ENCODE assay signal across 8 cellular contexts in the genomic region with DNA sequence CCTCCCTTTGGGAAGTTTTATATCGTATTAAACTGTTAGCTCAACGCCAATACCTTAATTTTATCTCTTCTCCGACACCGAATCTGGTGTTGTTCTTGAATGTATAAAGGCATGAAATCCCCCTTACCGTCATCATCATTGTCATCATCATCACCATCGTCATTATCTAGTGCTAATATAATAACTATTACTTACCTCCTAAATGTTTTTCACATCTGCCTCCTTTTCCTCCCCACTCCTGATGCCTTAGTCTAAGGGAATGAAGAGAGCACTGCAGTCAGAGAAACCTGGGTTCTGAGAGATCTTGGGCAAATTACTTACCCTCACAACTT. TPM values are rescaled to one million over a fixed set of nuclear protein-coding genes. Genes with fewer than 3 reads are reported as not detected.
DNase-seq lines count a peak whose midpoint lies in the region; ATAC-seq and TF ChIP-seq lines count a peak whose summit lies in the region.

No MANE protein-coding gene starts in this region.

- H3K27me3 Mint-ChIP-seq in T-helper 2 cell treated with Interferon-gamma antibody and Interleukin-4, amounts not matched to agents 5 μg/mL and 100 μg/mL, for 36 hours (ENCODE audit: low read depth): no peaks in the 10 kb centered on the region

- H3K27ac Mint-ChIP-seq in T-helper 2 cell treated with Interferon-gamma antibody and Interleukin-4, amounts not matched to agents 5 μg/mL and 100 μg/mL, for 36 hours: peak overlapping the region; percentile 84

- H3K27me3 ChIP-seq in Panc1 (ENCODE audit: control insufficient read depth, insufficient read depth, low read length): no peaks in the 10 kb centered on the region; the same call in 1 of the 2 replicates

- ATAC-seq in Panc1 (peak; percentile 1; the same call in 1 of the 2 replicates), HG03139 (IDR thresholded peaks at IDR 0.05; ENCODE audit: unreplicated experiment) (no peak)

- H3K9me3 Mint-ChIP-seq in T-helper 2 cell treated with Interferon-gamma antibody and Interleukin-4, amounts not matched to agents 5 μg/mL and 100 μg/mL, for 36 hours: no peaks in the 10 kb centered on the region

- peaks cover 18% of the 10 kb centered on the region for H3K36me3 ChIP-seq in Panc1 (ENCODE audit: control insufficient read depth, insufficient read depth, low read length)

- BruUV-seq in Panc1 (replicated peaks; lab: Mats Ljungman, UMichigan): no TSS peak

- CTCF ChIA-PET in Panc1 (lab: Charles Lee): no interaction called here

- H3K4me1 ChIP-seq in Panc1 (ENCODE audit: control insufficient read depth, insufficient read depth, low read length): peaks cover 34% of the 10 kb centered on the region

- DNase-seq in T-helper 2 cell treated with Interferon-gamma antibody and Interleukin-4, amounts not matched to agents 5 μg/mL and 100 μg/mL, for 36 hours (ENCODE audit: low spot score): no peak
- DNase-seq in T-helper 2 cell: no peak
- no peak for DNase-seq in Panc1 (ENCODE audit: low read depth, low spot score)
- peak; percentile 17 for DNase-seq in fibroblast of the aortic adventitia (ENCODE audit: low read depth)
- no peak for DNase-seq in CD1c-positive myeloid dendritic cell (ENCODE audit: extremely low spot score)
- no peak for DNase-seq in D341Med (ENCODE audit: low spot score)

- H3K4me3 ChIP-seq in Panc1 (ENCODE audit: low read depth in 2 of 2, low read length in 2 of 2): peak overlapping the region; percentile 48 to 71
- H3K4me3 ChIP-seq in fibroblast of the aortic adventitia (ENCODE audit: low read depth, low read length): peak overlapping the region; percentile 66
- H3K4me3 ChIP-seq in skin epidermis: peak overlapping the region; percentile 20 to 100 (median 97)

- in situ Hi-C loops in Panc1 (cut with HindIII; ENCODE audit: low pct_unique_long_range_greater_than_20kb, low sequenced_read_pairs): no loop called here

- TF ChIP-seq CTCF in Panc1 (IDR thresholded peaks at IDR 0.05): no peak
- TF ChIP-seq CTCF in fibroblast of the aortic adventitia (IDR thresholded peaks at IDR 0.05; ENCODE audit: insufficient read depth, low read length): no peak

- POLR2A ChIA-PET in Panc1 (lab: Charles Lee): no interaction called here

- no peaks in the 10 kb centered on the region for H3K9me3 ChIP-seq in Panc1 (ENCODE audit: control insufficient read depth, insufficient read depth, low read depth, low read length)

- H3K27ac ChIP-seq in Panc1 (ENCODE audit: low read length) (peak overlapping the region; percentile 69), skin epidermis (peak overlapping the region in 11 of 21 experiments; percentile 19 to 94 (median 55))

- intact Hi-C loops in Panc1 (cut with micrococcal nuclease; ENCODE audit: unreplicated experiment): no loop called here

- H3K4me3 Mint-ChIP-seq in T-helper 2 cell treated with Interferon-gamma antibody and Interleukin-4, amounts not matched to agents 5 μg/mL and 100 μg/mL, for 36 hours: peak overlapping the region; percentile 81

- H3K36me3 Mint-ChIP-seq in T-helper 2 cell treated with Interferon-gamma antibody and Interleukin-4, amounts not matched to agents 5 μg/mL and 100 μg/mL, for 36 hours (ENCODE audit: low read depth): peaks cover 35% of the 10 kb centered on the region

- H3K4me1 Mint-ChIP-seq in T-helper 2 cell treated with Interferon-gamma antibody and Interleukin-4, amounts not matched to agents 5 μg/mL and 100 μg/mL, for 36 hours (ENCODE audit: low read depth): peaks cover 48% of the 10 kb centered on the region

RNA-seq across cellular contexts. Expression of a gene that starts 0.7 kb away (rescaled TPM):
- total RNA-seq in Panc1 (2021; ENCODE audit: unreplicated experiment) (21.5 TPM), fibroblast of the aortic adventitia (ENCODE audit: low replicate concordance) (4.3 and 9.8 TPM in 2 replicates)
- polyA plus RNA-seq in Panc1 (2012; ENCODE audit: insufficient read length): 7.8 TPM

RNA-seq across cellular contexts. Expression of a gene that starts 28.1 kb away (rescaled TPM):
- total RNA-seq in Panc1 (2021; ENCODE audit: unreplicated experiment): 64.5 TPM
- 66.5 TPM for polyA plus RNA-seq in Panc1 (2012; ENCODE audit: insufficient read length)
- 21.7 and 48.1 TPM in 2 replicates for total RNA-seq in fibroblast of the aortic adventitia (ENCODE audit: low replicate concordance)

RNA-seq across cellular contexts. Expression of a gene that starts 43.2 kb away (rescaled TPM):
- total RNA-seq in Panc1 (2021; ENCODE audit: unreplicated experiment): 50.0 TPM
- 51.0 TPM for polyA plus RNA-seq in Panc1 (2012; ENCODE audit: insufficient read length)
- 7.5 and 14.6 TPM in 2 replicates for total RNA-seq in fibroblast of the aortic adventitia (ENCODE audit: low replicate concordance)

RNA-seq across cellular contexts. Expression of a gene that starts 43.3 kb away (rescaled TPM):
- total RNA-seq in Panc1 (2021; ENCODE audit: unreplicated experiment) (2.2 TPM), fibroblast of the aortic adventitia (ENCODE audit: low replicate concordance) (0.65 and 5.8 TPM in 2 replicates)
- 2.0 TPM for polyA plus RNA-seq in Panc1 (2012; ENCODE audit: insufficient read length)
